In the genomic region with DNA sequence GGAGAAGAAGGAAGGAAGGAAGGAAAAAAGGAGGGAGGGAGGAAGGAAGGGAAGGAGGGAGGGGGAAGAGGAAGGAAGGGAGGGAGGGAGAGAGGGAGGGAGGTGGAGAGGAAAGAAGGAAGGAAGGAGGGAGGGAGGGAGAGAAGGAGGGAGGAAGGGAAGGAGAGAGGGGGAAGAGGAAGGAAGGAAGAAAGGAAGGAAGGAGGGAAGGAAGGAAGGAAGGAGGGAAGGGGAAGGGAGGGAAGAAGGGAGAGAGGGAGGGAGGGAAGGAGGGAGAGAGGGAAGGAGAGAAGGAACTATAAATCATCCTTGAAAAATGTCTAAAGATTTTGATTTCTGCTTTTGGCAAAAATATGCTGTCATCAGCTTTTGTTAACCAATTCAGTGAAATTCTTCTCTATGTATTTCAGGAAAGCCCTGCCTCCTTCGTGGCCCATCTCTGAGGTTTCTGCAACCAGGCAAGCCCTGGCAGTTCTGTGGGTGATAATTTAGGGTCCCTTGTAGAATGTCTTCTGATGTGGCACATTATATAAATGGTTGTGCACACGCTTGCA, we compare ENCODE assay signal across 2 cellular contexts.
TF ChIP-seq lines count a peak whose summit lies in the region.

No MANE protein-coding gene starts in this region.

TF ChIP-seq in HepG2, 621 proteins besides CTCF, POLR2A, EP300 and RAD21:
- peak; percentile 77 for TF ChIP-seq HNRNPK (IDR thresholded peaks at IDR 0.05; ENCODE audit: low read depth, low read length, poor library complexity, severe bottlenecking)
- TF ChIP-seq TGIF2 (CRISPR knock-in tag; IDR thresholded peaks at IDR 0.05): no peak
- TF ChIP-seq MAFF (IDR thresholded peaks at IDR 0.05; ENCODE audit: low read depth, low read length): peak; percentile 66
- TF ChIP-seq NCOA2 (CRISPR knock-in tag; IDR thresholded peaks at IDR 0.05): no peak
- peak; percentile 57 to 85; a peak in 3 of 4 replicates for TF ChIP-seq MAFK (conservative IDR thresholded peaks at IDR 0.05 in 1 of 2, IDR thresholded peaks at IDR 0.05 in 1 of 2; ENCODE audit: low read length in 2 of 2)
- TF ChIP-seq, protein P1, sequence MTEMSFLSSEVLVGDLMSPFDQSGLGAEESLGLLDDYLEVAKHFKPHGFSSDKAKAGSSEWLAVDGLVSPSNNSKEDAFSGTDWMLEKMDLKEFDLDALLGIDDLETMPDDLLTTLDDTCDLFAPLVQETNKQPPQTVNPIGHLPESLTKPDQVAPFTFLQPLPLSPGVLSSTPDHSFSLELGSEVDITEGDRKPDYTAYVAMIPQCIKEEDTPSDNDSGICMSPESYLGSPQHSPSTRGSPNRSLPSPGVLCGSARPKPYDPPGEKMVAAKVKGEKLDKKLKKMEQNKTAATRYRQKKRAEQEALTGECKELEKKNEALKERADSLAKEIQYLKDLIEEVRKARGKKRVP (CRISPR knock-in tag; IDR thresholded peaks at IDR 0.05): no peak
- TF ChIP-seq PCBP2 (optimal IDR thresholded peaks at IDR 0.05; ENCODE audit: low read depth, low read length, poor library complexity, severe bottlenecking): peak; percentile 90

TF ChIP-seq in IMR-90, 13 proteins besides CTCF, POLR2A, EP300 and RAD21:
- no peak for TF ChIP-seq CEBPB (IDR thresholded peaks at IDR 0.05; ENCODE audit: low read depth, low read length)
- TF ChIP-seq BHLHE40 (IDR thresholded peaks at IDR 0.05; ENCODE audit: low read depth, low read length): no peak
- TF ChIP-seq ELK1 (IDR thresholded peaks at IDR 0.05; ENCODE audit: borderline replicate concordance, low read depth, low read length): no peak
- peak; percentile 83 for TF ChIP-seq MAFK (IDR thresholded peaks at IDR 0.05; ENCODE audit: low read depth, low read length)
